In the genomic region with DNA sequence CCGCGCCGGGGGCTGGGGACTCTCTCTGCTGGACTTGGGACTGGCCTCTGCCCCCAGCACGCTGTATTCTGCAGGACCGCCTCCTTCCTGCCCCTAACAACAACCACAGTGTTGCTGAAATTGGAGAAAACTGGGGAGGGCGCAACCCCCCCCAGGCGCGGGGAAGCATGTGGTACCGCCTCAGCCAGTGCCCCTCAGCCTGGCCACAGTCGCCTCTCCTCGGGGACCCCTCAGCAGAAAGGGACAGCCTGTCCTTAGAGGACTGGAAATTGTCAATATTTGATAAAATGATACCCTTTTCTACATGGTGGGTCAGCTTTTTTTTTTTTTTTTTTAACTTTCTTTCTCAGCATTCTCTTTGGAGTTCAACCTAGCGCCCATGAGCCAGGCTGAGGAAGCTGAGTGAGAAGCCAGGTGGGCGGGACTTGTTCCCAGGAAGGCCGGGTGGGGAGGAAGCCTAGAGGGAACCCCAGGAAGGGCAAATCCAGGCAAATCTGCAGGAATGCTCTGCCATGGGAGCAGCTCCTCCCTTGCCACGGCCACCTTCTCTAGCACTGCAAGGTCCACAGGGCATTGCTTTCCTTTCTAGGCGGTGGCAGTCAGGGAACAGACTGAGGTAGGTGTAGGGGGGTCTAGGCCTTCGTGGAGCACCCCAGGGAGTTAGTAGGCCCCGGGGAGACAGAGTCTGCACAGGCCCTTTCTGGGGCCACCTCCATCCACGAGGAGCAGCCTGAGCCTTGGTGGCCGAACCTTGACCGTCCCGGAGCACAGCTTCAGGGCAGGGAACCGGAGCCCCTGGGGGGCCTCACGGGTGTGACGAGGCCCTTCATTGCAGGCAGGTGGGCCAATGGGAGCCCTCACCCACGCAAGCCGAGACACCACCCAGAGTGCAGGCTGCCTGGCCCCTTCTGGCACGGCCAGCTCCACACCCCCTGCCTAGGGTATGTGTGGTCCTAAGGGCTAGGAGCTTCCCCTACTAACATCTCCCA, we compare ENCODE assay signal across 1 cellular context.
TF ChIP-seq lines count a peak whose summit lies in the region.

No MANE protein-coding gene starts in this region.

TF ChIP-seq in HepG2, 621 proteins besides CTCF, POLR2A, EP300 and RAD21 (continued from another document and continues in another):
- TF ChIP-seq, protein P1, sequence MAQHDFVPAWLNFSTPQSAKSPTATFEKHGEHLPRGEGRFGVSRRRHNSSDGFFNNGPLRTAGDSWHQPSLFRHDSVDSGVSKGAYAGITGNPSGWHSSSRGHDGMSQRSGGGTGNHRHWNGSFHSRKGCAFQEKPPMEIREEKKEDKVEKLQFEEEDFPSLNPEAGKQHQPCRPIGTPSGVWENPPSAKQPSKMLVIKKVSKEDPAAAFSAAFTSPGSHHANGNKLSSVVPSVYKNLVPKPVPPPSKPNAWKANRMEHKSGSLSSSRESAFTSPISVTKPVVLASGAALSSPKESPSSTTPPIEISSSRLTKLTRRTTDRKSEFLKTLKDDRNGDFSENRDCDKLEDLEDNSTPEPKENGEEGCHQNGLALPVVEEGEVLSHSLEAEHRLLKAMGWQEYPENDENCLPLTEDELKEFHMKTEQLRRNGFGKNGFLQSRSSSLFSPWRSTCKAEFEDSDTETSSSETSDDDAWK (CRISPR knock-in tag; IDR thresholded peaks at IDR 0.05), result no peak
- TF ChIP-seq NR2F6 (IDR thresholded peaks at IDR 0.05), result peak; percentile 50; the same call in 1 of the 2 replicates
- peak; percentile 75 for TF ChIP-seq NR2F6 (CRISPR knock-in tag; IDR thresholded peaks at IDR 0.05)
- TF ChIP-seq MBD4 (IDR thresholded peaks at IDR 0.05; ENCODE audit: borderline replicate concordance, low read length), result no peak
- TF ChIP-seq, protein P2, sequence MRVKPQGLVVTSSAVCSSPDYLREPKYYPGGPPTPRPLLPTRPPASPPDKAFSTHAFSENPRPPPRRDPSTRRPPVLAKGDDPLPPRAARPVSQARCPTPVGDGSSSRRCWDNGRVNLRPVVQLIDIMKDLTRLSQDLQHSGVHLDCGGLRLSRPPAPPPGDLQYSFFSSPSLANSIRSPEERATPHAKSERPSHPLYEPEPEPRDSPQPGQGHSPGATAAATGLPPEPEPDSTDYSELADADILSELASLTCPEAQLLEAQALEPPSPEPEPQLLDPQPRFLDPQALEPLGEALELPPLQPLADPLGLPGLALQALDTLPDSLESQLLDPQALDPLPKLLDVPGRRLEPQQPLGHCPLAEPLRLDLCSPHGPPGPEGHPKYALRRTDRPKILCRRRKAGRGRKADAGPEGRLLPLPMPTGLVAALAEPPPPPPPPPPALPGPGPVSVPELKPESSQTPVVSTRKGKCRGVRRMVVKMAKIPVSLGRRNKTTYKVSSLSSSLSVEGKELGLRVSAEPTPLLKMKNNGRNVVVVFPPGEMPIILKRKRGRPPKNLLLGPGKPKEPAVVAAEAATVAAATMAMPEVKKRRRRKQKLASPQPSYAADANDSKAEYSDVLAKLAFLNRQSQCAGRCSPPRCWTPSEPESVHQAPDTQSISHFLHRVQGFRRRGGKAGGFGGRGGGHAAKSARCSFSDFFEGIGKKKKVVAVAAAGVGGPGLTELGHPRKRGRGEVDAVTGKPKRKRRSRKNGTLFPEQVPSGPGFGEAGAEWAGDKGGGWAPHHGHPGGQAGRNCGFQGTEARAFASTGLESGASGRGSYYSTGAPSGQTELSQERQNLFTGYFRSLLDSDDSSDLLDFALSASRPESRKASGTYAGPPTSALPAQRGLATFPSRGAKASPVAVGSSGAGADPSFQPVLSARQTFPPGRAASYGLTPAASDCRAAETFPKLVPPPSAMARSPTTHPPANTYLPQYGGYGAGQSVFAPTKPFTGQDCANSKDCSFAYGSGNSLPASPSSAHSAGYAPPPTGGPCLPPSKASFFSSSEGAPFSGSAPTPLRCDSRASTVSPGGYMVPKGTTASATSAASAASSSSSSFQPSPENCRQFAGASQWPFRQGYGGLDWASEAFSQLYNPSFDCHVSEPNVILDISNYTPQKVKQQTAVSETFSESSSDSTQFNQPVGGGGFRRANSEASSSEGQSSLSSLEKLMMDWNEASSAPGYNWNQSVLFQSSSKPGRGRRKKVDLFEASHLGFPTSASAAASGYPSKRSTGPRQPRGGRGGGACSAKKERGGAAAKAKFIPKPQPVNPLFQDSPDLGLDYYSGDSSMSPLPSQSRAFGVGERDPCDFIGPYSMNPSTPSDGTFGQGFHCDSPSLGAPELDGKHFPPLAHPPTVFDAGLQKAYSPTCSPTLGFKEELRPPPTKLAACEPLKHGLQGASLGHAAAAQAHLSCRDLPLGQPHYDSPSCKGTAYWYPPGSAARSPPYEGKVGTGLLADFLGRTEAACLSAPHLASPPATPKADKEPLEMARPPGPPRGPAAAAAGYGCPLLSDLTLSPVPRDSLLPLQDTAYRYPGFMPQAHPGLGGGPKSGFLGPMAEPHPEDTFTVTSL (CRISPR knock-in tag; IDR thresholded peaks at IDR 0.05; ENCODE audit: borderline replicate concordance), result no peak
- TF ChIP-seq GABPA (IDR thresholded peaks at IDR 0.05; ENCODE audit: low read depth, low read length), result no peak
- no peak for TF ChIP-seq GABPA (CRISPR knock-in tag; IDR thresholded peaks at IDR 0.05; ENCODE audit: low read depth)
- peak; percentile 35; the same call in 1 of the 2 replicates for TF ChIP-seq ZNF430 (CRISPR knock-in tag; IDR thresholded peaks at IDR 0.05)
- TF ChIP-seq, protein P3, sequence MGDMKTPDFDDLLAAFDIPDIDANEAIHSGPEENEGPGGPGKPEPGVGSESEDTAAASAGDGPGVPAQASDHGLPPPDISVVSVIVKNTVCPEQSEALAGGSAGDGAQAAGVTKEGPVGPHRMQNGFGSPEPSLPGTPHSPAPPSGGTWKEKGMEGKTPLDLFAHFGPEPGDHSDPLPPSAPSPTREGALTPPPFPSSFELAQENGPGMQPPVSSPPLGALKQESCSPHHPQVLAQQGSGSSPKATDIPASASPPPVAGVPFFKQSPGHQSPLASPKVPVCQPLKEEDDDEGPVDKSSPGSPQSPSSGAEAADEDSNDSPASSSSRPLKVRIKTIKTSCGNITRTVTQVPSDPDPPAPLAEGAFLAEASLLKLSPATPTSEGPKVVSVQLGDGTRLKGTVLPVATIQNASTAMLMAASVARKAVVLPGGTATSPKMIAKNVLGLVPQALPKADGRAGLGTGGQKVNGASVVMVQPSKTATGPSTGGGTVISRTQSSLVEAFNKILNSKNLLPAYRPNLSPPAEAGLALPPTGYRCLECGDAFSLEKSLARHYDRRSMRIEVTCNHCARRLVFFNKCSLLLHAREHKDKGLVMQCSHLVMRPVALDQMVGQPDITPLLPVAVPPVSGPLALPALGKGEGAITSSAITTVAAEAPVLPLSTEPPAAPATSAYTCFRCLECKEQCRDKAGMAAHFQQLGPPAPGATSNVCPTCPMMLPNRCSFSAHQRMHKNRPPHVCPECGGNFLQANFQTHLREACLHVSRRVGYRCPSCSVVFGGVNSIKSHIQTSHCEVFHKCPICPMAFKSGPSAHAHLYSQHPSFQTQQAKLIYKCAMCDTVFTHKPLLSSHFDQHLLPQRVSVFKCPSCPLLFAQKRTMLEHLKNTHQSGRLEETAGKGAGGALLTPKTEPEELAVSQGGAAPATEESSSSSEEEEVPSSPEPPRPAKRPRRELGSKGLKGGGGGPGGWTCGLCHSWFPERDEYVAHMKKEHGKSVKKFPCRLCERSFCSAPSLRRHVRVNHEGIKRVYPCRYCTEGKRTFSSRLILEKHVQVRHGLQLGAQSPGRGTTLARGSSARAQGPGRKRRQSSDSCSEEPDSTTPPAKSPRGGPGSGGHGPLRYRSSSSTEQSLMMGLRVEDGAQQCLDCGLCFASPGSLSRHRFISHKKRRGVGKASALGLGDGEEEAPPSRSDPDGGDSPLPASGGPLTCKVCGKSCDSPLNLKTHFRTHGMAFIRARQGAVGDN (CRISPR knock-in tag; IDR thresholded peaks at IDR 0.05), result peak; percentile 80
- no peak for TF ChIP-seq MZF1 (CRISPR knock-in tag; IDR thresholded peaks at IDR 0.05; ENCODE audit: borderline replicate concordance)
- 0 out of 2 replicates have a peak, but pooled peaks have one; percentile 26 for TF ChIP-seq PHF20 (CRISPR knock-in tag; IDR thresholded peaks at IDR 0.05)
- peak; percentile 100 for TF ChIP-seq SRSF1 (optimal IDR thresholded peaks at IDR 0.05; ENCODE audit: low read depth, low read length)
- TF ChIP-seq, protein P4, sequence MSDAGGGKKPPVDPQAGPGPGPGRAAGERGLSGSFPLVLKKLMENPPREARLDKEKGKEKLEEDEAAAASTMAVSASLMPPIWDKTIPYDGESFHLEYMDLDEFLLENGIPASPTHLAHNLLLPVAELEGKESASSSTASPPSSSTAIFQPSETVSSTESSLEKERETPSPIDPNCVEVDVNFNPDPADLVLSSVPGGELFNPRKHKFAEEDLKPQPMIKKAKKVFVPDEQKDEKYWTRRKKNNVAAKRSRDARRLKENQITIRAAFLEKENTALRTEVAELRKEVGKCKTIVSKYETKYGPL (CRISPR knock-in tag; IDR thresholded peaks at IDR 0.05), result no peak
- TF ChIP-seq MEF2D (CRISPR knock-in tag; IDR thresholded peaks at IDR 0.05), result no peak
- TF ChIP-seq RFXAP (CRISPR knock-in tag; IDR thresholded peaks at IDR 0.05; ENCODE audit: borderline replicate concordance), result 0 out of 2 replicates have a peak, but pooled peaks have one; percentile 28
- TF ChIP-seq GABPB1 (CRISPR knock-in tag; IDR thresholded peaks at IDR 0.05), result peak; percentile 23; the same call in 1 of the 2 replicates
- TF ChIP-seq NFKB2 (CRISPR knock-in tag; IDR thresholded peaks at IDR 0.05; ENCODE audit: borderline replicate concordance), result no peak
- TF ChIP-seq ZNF746 (CRISPR knock-in tag; IDR thresholded peaks at IDR 0.05), result 0 out of 2 replicates have a peak, but pooled peaks have one; percentile 44
- TF ChIP-seq ISX (CRISPR knock-in tag; conservative IDR thresholded peaks at IDR 0.05), result no peak
- peak; percentile 59; the same call in 1 of the 2 replicates for TF ChIP-seq FOXO1 (CRISPR knock-in tag; IDR thresholded peaks at IDR 0.05)
- no peak; the same call in 1 of the 2 replicates for TF ChIP-seq KDM2A (CRISPR knock-in tag; IDR thresholded peaks at IDR 0.05; ENCODE audit: borderline replicate concordance, low read depth)
- TF ChIP-seq, protein P5, sequence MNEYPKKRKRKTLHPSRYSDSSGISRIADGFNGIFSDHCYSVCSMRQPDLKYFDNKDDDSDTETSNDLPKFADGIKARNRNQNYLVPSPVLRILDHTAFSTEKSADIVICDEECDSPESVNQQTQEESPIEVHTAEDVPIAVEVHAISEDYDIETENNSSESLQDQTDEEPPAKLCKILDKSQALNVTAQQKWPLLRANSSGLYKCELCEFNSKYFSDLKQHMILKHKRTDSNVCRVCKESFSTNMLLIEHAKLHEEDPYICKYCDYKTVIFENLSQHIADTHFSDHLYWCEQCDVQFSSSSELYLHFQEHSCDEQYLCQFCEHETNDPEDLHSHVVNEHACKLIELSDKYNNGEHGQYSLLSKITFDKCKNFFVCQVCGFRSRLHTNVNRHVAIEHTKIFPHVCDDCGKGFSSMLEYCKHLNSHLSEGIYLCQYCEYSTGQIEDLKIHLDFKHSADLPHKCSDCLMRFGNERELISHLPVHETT (CRISPR knock-in tag; conservative IDR thresholded peaks at IDR 0.05), result no peak
- TF ChIP-seq YEATS4 (CRISPR knock-in tag; IDR thresholded peaks at IDR 0.05; ENCODE audit: borderline replicate concordance), result peak; percentile 79
- TF ChIP-seq, protein P6, sequence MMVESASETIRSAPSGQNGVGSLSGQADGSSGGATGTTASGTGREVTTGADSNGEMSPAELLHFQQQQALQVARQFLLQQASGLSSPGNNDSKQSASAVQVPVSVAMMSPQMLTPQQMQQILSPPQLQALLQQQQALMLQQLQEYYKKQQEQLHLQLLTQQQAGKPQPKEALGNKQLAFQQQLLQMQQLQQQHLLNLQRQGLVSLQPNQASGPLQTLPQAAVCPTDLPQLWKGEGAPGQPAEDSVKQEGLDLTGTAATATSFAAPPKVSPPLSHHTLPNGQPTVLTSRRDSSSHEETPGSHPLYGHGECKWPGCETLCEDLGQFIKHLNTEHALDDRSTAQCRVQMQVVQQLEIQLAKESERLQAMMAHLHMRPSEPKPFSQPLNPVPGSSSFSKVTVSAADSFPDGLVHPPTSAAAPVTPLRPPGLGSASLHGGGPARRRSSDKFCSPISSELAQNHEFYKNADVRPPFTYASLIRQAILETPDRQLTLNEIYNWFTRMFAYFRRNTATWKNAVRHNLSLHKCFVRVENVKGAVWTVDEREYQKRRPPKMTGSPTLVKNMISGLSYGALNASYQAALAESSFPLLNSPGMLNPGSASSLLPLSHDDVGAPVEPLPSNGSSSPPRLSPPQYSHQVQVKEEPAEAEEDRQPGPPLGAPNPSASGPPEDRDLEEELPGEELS (CRISPR knock-in tag; IDR thresholded peaks at IDR 0.05), result peak; percentile 81
- 0 out of 2 replicates have a peak, but pooled peaks have one; percentile 20 for TF ChIP-seq ZNF605 (CRISPR knock-in tag; IDR thresholded peaks at IDR 0.05)
- TF ChIP-seq ZNF292 (CRISPR knock-in tag; IDR thresholded peaks at IDR 0.05; ENCODE audit: borderline replicate concordance, low read depth), result no peak
- TF ChIP-seq DPF2 (CRISPR knock-in tag; IDR thresholded peaks at IDR 0.05; ENCODE audit: borderline replicate concordance, low read depth), result peak; percentile 51; the same call in 1 of the 2 replicates
- TF ChIP-seq TEAD3 (CRISPR knock-in tag; optimal IDR thresholded peaks at IDR 0.05; ENCODE audit: borderline replicate concordance), result peak; percentile 54
- TF ChIP-seq, protein P7, sequence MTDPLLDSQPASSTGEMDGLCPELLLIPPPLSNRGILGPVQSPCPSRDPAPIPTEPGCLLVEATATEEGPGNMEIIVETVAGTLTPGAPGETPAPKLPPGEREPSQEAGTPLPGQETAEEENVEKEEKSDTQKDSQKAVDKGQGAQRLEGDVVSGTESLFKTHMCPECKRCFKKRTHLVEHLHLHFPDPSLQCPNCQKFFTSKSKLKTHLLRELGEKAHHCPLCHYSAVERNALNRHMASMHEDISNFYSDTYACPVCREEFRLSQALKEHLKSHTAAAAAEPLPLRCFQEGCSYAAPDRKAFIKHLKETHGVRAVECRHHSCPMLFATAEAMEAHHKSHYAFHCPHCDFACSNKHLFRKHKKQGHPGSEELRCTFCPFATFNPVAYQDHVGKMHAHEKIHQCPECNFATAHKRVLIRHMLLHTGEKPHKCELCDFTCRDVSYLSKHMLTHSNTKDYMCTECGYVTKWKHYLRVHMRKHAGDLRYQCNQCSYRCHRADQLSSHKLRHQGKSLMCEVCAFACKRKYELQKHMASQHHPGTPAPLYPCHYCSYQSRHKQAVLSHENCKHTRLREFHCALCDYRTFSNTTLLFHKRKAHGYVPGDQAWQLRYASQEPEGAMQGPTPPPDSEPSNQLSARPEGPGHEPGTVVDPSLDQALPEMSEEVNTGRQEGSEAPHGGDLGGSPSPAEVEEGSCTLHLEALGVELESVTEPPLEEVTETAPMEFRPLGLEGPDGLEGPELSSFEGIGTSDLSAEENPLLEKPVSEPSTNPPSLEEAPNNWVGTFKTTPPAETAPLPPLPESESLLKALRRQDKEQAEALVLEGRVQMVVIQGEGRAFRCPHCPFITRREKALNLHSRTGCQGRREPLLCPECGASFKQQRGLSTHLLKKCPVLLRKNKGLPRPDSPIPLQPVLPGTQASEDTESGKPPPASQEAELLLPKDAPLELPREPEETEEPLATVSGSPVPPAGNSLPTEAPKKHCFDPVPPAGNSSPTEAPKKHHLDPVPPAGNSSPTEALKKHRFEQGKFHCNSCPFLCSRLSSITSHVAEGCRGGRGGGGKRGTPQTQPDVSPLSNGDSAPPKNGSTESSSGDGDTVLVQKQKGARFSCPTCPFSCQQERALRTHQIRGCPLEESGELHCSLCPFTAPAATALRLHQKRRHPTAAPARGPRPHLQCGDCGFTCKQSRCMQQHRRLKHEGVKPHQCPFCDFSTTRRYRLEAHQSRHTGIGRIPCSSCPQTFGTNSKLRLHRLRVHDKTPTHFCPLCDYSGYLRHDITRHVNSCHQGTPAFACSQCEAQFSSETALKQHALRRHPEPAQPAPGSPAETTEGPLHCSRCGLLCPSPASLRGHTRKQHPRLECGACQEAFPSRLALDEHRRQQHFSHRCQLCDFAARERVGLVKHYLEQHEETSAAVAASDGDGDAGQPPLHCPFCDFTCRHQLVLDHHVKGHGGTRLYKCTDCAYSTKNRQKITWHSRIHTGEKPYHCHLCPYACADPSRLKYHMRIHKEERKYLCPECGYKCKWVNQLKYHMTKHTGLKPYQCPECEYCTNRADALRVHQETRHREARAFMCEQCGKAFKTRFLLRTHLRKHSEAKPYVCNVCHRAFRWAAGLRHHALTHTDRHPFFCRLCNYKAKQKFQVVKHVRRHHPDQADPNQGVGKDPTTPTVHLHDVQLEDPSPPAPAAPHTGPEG (CRISPR knock-in tag; IDR thresholded peaks at IDR 0.05), result no peak
- 0 out of 2 replicates have a peak, but pooled peaks have one; percentile 7 for TF ChIP-seq ZNF629 (CRISPR knock-in tag; conservative IDR thresholded peaks at IDR 0.05)
